ENCODE assay signal across 26 cellular contexts in genomic region chr10:59870152-59870551, GRCh38. TPM values are rescaled to one million over a fixed set of nuclear protein-coding genes. Genes with fewer than 3 reads are reported as not detected.
DNase-seq lines count a peak whose midpoint lies in the region; ATAC-seq, FAIRE-seq and TF ChIP-seq lines count a peak whose summit lies in the region.
"Had no signal": no experiment of that assay in that cellular context is flagged by ENCODE, and none has a peak within 500 bp of the region (broad histone marks: within the 10 kb centered on the region; RNA-seq: fewer than 3 reads in every experiment).

No MANE protein-coding gene starts in this region.

- peaks cover 0 to 88% (median 35%) of the 10 kb centered on the region in 4 donors for H3K4me1 ChIP-seq in tibial artery
- H3K4me1 ChIP-seq: A549, right lobe of liver had no signal

- H3K27ac ChIP-seq in tibial artery: peak overlapping the region; percentile 20 to 82
- H3K27ac ChIP-seq: A549, parathyroid adenoma, right lobe of liver had no signal

- H3K9me3 Mint-ChIP-seq in activated CD8-positive, alpha-beta T cell treated with anti-CD3 and anti-CD28 coated beads for 36 hours: no peaks in the 10 kb centered on the region
- no peaks in the 10 kb centered on the region for H3K9me3 Mint-ChIP-seq in activated CD8-positive, alpha-beta T cell treated with anti-CD3 and anti-CD28 coated beads, Interleukin-2, amount 10 ng/mL, durations not matched to agents 7 days and 5 days (ENCODE audit: insufficient read depth)
- H3K9me3 Mint-ChIP-seq in central memory CD8-positive, alpha-beta T cell: no peaks in the 10 kb centered on the region
- H3K9me3 Mint-ChIP-seq: neural crest cell, T-cell had no signal

- H3K4me3 ChIP-seq in tibial artery: no peak overlapping the region
- H3K4me3 ChIP-seq: A549, dorsolateral prefrontal cortex, heart left ventricle, right lobe of liver, stomach, upper lobe of left lung had no signal

- no peaks in the 10 kb centered on the region for H3K27me3 ChIP-seq in tibial artery
- H3K27me3 ChIP-seq: BE2C, dorsolateral prefrontal cortex, heart left ventricle, right lobe of liver, stomach, upper lobe of left lung had no signal

- POLR2A ChIA-PET in activated CD8-positive, alpha-beta T cell treated with anti-CD3 and anti-CD28 coated beads for 36 hours (lab: Charles Lee): interaction anchor here (0.7 to 1.3 kb wide), 2 partner anchors 35 to 38 kb away, joined by 3 to 4 read pairs; no protein-coding TSS in a partner anchor
- POLR2A ChIA-PET in activated CD8-positive, alpha-beta T cell treated with anti-CD3 and anti-CD28 coated beads, Interleukin-2, amount 10 ng/mL, durations not matched to agents 7 days and 5 days (lab: Charles Lee): interaction anchor here (0.9 to 1.4 kb wide), 2 partner anchors 35 to 36 kb away, joined by 3 to 4 read pairs; partner anchors contain the start of gene CCDC6

- peak overlapping the region; percentile 10 for H3K27ac Mint-ChIP-seq in activated CD8-positive, alpha-beta T cell treated with anti-CD3 and anti-CD28 coated beads for 36 hours
- no peak overlapping the region for H3K27ac Mint-ChIP-seq in activated CD8-positive, alpha-beta T cell treated with anti-CD3 and anti-CD28 coated beads, Interleukin-2, amount 10 ng/mL, durations not matched to agents 7 days and 5 days
- peak overlapping the region; percentile 5 for H3K27ac Mint-ChIP-seq in central memory CD8-positive, alpha-beta T cell (ENCODE audit: low read depth)

- CTCF ChIA-PET in activated CD8-positive, alpha-beta T cell treated with anti-CD3 and anti-CD28 coated beads for 36 hours (lab: Charles Lee): interaction anchor here (1.3 to 1.4 kb wide), 2 partner anchors 36 to 39 kb away, joined by 6 to 11 read pairs; partner anchors contain the start of gene CCDC6
- CTCF ChIA-PET in activated CD8-positive, alpha-beta T cell treated with anti-CD3 and anti-CD28 coated beads, Interleukin-2, amount 10 ng/mL, durations not matched to agents 7 days and 5 days (lab: Charles Lee): interaction anchor here (1.9 to 2.3 kb wide), 3 partner anchors 9 to 38 kb away, joined by 10 to 15 read pairs (median 10); partner anchors contain the start of gene CCDC6

- no peak overlapping the region for H3K4me3 Mint-ChIP-seq in activated CD8-positive, alpha-beta T cell treated with anti-CD3 and anti-CD28 coated beads for 36 hours
- no peak overlapping the region for H3K4me3 Mint-ChIP-seq in activated CD8-positive, alpha-beta T cell treated with anti-CD3 and anti-CD28 coated beads, Interleukin-2, amount 10 ng/mL, durations not matched to agents 7 days and 5 days
- H3K4me3 Mint-ChIP-seq in central memory CD8-positive, alpha-beta T cell: no peak overlapping the region
- H3K4me3 Mint-ChIP-seq: neural crest cell, T-cell had no signal

- peaks cover 83% of the 10 kb centered on the region for H3K4me1 Mint-ChIP-seq in activated CD8-positive, alpha-beta T cell treated with anti-CD3 and anti-CD28 coated beads for 36 hours (ENCODE audit: low read depth)
- H3K4me1 Mint-ChIP-seq in activated CD8-positive, alpha-beta T cell treated with anti-CD3 and anti-CD28 coated beads, Interleukin-2, amount 10 ng/mL, durations not matched to agents 7 days and 5 days (ENCODE audit: low read depth): peaks cover 23% of the 10 kb centered on the region
- peaks cover 73% of the 10 kb centered on the region for H3K4me1 Mint-ChIP-seq in central memory CD8-positive, alpha-beta T cell

- H3K27me3 Mint-ChIP-seq in activated CD8-positive, alpha-beta T cell treated with anti-CD3 and anti-CD28 coated beads for 36 hours: no peaks in the 10 kb centered on the region
- H3K27me3 Mint-ChIP-seq in activated CD8-positive, alpha-beta T cell treated with anti-CD3 and anti-CD28 coated beads, Interleukin-2, amount 10 ng/mL, durations not matched to agents 7 days and 5 days (ENCODE audit: low read depth): no peaks in the 10 kb centered on the region
- no peaks in the 10 kb centered on the region for H3K27me3 Mint-ChIP-seq in central memory CD8-positive, alpha-beta T cell
- H3K27me3 Mint-ChIP-seq: T-cell had no signal

- no peak for TF ChIP-seq CTCF in activated CD8-positive, alpha-beta T cell treated with anti-CD3 and anti-CD28 coated beads for 36 hours (IDR thresholded peaks at IDR 0.05)
- no peak for TF ChIP-seq CTCF in tibial artery (IDR thresholded peaks at IDR 0.05)

- H3K36me3 ChIP-seq in tibial artery: no peaks in the 10 kb centered on the region
- H3K36me3 ChIP-seq: BE2C, heart left ventricle, right lobe of liver, stomach, upper lobe of left lung had no signal

- peaks cover 12% of the 10 kb centered on the region for H3K36me3 Mint-ChIP-seq in activated CD8-positive, alpha-beta T cell treated with anti-CD3 and anti-CD28 coated beads for 36 hours (ENCODE audit: low read depth)
- H3K36me3 Mint-ChIP-seq in activated CD8-positive, alpha-beta T cell treated with anti-CD3 and anti-CD28 coated beads, Interleukin-2, amount 10 ng/mL, durations not matched to agents 7 days and 5 days (ENCODE audit: low read depth): no peaks in the 10 kb centered on the region
- H3K36me3 Mint-ChIP-seq in central memory CD8-positive, alpha-beta T cell (ENCODE audit: insufficient read depth): peaks cover 3% of the 10 kb centered on the region
- H3K36me3 Mint-ChIP-seq: T-cell had no signal

- intact Hi-C loops in activated CD8-positive, alpha-beta T cell treated with anti-CD3 and anti-CD28 coated beads for 36 hours (cut with micrococcal nuclease): no loop called here
- intact Hi-C loops in tibial artery (cut with DNase I; ENCODE audit: low total_unique reads): no loop called here

- DNase-seq in activated CD8-positive, alpha-beta T cell treated with anti-CD3 and anti-CD28 coated beads for 36 hours: no peak
- no peak for DNase-seq in activated CD8-positive, alpha-beta T cell treated with anti-CD3 and anti-CD28 coated beads, Interleukin-2, amount 10 ng/mL, durations not matched to agents 7 days and 5 days
- DNase-seq in NCI-H524 (lab: John Stamatoyannopoulos, UW) (peak; percentile 51 to 84), tibial artery (no peak), NCI-H1930 (lab: John Stamatoyannopoulos, UW) (no peak), NCI-H2196 treated with DMSO at 0.1 percent for 48 hours (lab: John Stamatoyannopoulos, UW; ENCODE audit: unreplicated experiment) (no peak), frontal cortex (ENCODE audit: low spot score in 2 of 2) (no peak)
- DNase-seq in central memory CD8-positive, alpha-beta T cell (ENCODE audit: low spot score in 2 of 2): no peak
- DNase-seq: activated CD4-positive, alpha-beta T cell treated with anti-CD3 and anti-CD28 coated beads, Interleukin-2, amount 50 U/mL, for 48 hours; activated naive CD4-positive, alpha-beta T cell treated with Interleukin-2 at 50 U/mL for 16 hours; BE2C; COR-L47; DND-41; heart left ventricle; Karpas-422; right lobe of liver; stomach; T-cell had no signal

- peak; percentile 66 for ATAC-seq in activated CD8-positive, alpha-beta T cell treated with anti-CD3 and anti-CD28 coated beads for 36 hours
- no peak for ATAC-seq in activated CD8-positive, alpha-beta T cell treated with anti-CD3 and anti-CD28 coated beads, Interleukin-2, amount 10 ng/mL, durations not matched to agents 7 days and 5 days
- ATAC-seq in central memory CD8-positive, alpha-beta T cell (replicated peaks; ENCODE audit: extremely low read depth, poor library complexity, severe bottlenecking): no peak
- ATAC-seq: A549, heart left ventricle, right lobe of liver, T-cell had no signal

- no peak for FAIRE-seq in frontal cortex (lab: Jason Lieb, UNC)
- FAIRE-seq: A549, endothelial cell of umbilical vein, H54, RCC 7860 had no signal

- no peaks in the 10 kb centered on the region for H3K9me3 ChIP-seq in tibial artery
- H3K9me3 ChIP-seq: A549, BE2C, heart left ventricle, right lobe of liver, stomach, upper lobe of left lung had no signal

RNA-seq across cellular contexts. Expression of gene CCDC6, which starts 36.2 kb away (rescaled TPM):
- total RNA-seq in activated CD8-positive, alpha-beta T cell treated with anti-CD3 and anti-CD28 coated beads for 36 hours: 10 to 100 TPM; 34.8 to 35.8 TPM
- 10 to 100 TPM; 18.3 to 19.4 TPM for total RNA-seq in activated CD8-positive, alpha-beta T cell treated with anti-CD3 and anti-CD28 coated beads, Interleukin-2, amount 10 ng/mL, durations not matched to agents 7 days and 5 days
- 29.8 TPM for total RNA-seq in frontal cortex

Comparison
In these comparisons a context has a peak if more than half of its experiments do, and no peak if none do; other contexts are left out.
1. DNase-seq: peak in NCI-H524 (2 of 2); none in activated CD8-positive, alpha-beta T cell treated with anti-CD3 and anti-CD28 coated beads for 36 hours (single experiment), activated CD8-positive, alpha-beta T cell treated with anti-CD3 and anti-CD28 coated beads, Interleukin-2, amount 10 ng/mL, durations not matched to agents 7 days and 5 days (single experiment), central memory CD8-positive, alpha-beta T cell (0 of 2), tibial artery (0 of 2), NCI-H1930 (0 of 2), NCI-H2196 treated with DMSO at 0.1 percent for 48 hours (single experiment) and frontal cortex (0 of 2).